9 cellular contexts compared by ENCODE assay signal in genomic region chr20:52083627-52084232, GRCh38.
A peak's percentile ranks its signal among the peaks of the same experiment; 100 is the strongest.
DNase-seq lines count a peak whose midpoint lies in the region; ATAC-seq and TF ChIP-seq lines count a peak whose summit lies in the region.
"Had no signal": no experiment of that assay in that cellular context is flagged by ENCODE, and none has a peak within 500 bp of the region (broad histone marks: within the 10 kb centered on the region; RNA-seq: fewer than 3 reads in every experiment).

No MANE protein-coding gene starts in this region.

- no peak overlapping the region for H3K4me3 ChIP-seq in CD8-positive, alpha-beta memory T cell (ENCODE audit: low read length)
- H3K4me3 ChIP-seq in NT2/D1 (ENCODE audit: insufficient read length, low read depth) (no peak overlapping the region), adipocyte (ENCODE audit: low read length) (no peak overlapping the region), heart right ventricle (no peak overlapping the region)

- peaks cover 7% of the 10 kb centered on the region for H3K9me3 ChIP-seq in CD8-positive, alpha-beta memory T cell (ENCODE audit: low read length)
- H3K9me3 ChIP-seq in NT2/D1 (ENCODE audit: insufficient read depth, low read length) (peaks cover 26% of the 10 kb centered on the region), adipocyte (ENCODE audit: control insufficient read depth, low read length) (peaks cover 17% of the 10 kb centered on the region), heart right ventricle (peaks cover 0 to 19% (median 8%) of the 10 kb centered on the region in 11 donors)

- CTCF ChIA-PET in CD8-positive, alpha-beta memory T cell (lab: Charles Lee), result interaction anchor here (0.8 to 4.2 kb wide), 11 partner anchors 10 to 713 kb away, joined by 3 to 16 read pairs (median 4); no protein-coding TSS in a partner anchor

- POLR2A ChIA-PET in CD8-positive, alpha-beta memory T cell (lab: Charles Lee), result no interaction called here

- peaks cover 19 to 28% (median 24%) of the 10 kb centered on the region in 3 donors for H3K4me1 Mint-ChIP-seq in CD8-positive, alpha-beta memory T cell

- intact Hi-C loops in heart right ventricle (cut with DNase I), result loop anchor here (2.0 to 10.0 kb wide), 12 partner anchors 279 to 1096 kb away; partner anchors contain the start of gene SALL4 (in 8 of the 10)

- no peak overlapping the region for H3K4me3 Mint-ChIP-seq in CD8-positive, alpha-beta memory T cell
- H3K4me3 Mint-ChIP-seq: naive thymus-derived CD8-positive, alpha-beta T cell had no signal

- peaks cover 14 to 39% (median 34%) of the 10 kb centered on the region in 3 donors for H3K36me3 Mint-ChIP-seq in CD8-positive, alpha-beta memory T cell

- DNase-seq in CD8-positive, alpha-beta memory T cell, result peak in 4 of 5 donors; percentile 32 to 68 (median 36)
- DNase-seq in HT-29 (ENCODE audit: low spot score), result peak; percentile 95
- DNase-seq in NT2/D1 (ENCODE audit: low read depth, low spot score), result peak; percentile 42
- peak; percentile 93 for DNase-seq in adipocyte (ENCODE audit: low read depth)
- DNase-seq in heart right ventricle, result peak in 1 of 2 donors; percentile 48
- peak; percentile 45 for DNase-seq in putamen (ENCODE audit: low spot score)

- H3K27ac Mint-ChIP-seq in CD8-positive, alpha-beta memory T cell, result peak overlapping the region in 3 of 8 donors; percentile 19 to 78 (median 44)

- no peak overlapping the region for H3K27ac ChIP-seq in CD8-positive, alpha-beta memory T cell (ENCODE audit: low read depth, low read length)
- H3K27ac ChIP-seq in heart right ventricle, result no peak overlapping the region

- H3K27me3 ChIP-seq in CD8-positive, alpha-beta memory T cell (ENCODE audit: insufficient read depth, low read length, poor library complexity, severe bottlenecking), result no peaks in the 10 kb centered on the region
- H3K27me3 ChIP-seq in NT2/D1 (ENCODE audit: insufficient read depth, insufficient read length) (no peaks in the 10 kb centered on the region), adipocyte (replicated peaks; ENCODE audit: control insufficient read depth, insufficient read depth, low read length) (no peaks in the 10 kb centered on the region), heart right ventricle (no peaks in the 10 kb centered on the region)

- 42 to 50% methylated on average over 11 of the region's 11 CpGs for WGBS in heart right ventricle, 2 donors

- H3K4me1 ChIP-seq in CD8-positive, alpha-beta memory T cell (ENCODE audit: insufficient read depth, low read length), result no peaks in the 10 kb centered on the region
- H3K4me1 ChIP-seq in NT2/D1 (ENCODE audit: insufficient read depth, insufficient read length), result no peaks in the 10 kb centered on the region
- no peaks in the 10 kb centered on the region for H3K4me1 ChIP-seq in adipocyte (ENCODE audit: control insufficient read depth, insufficient read depth, low read length)
- no peaks in the 10 kb centered on the region for H3K4me1 ChIP-seq in heart right ventricle

- no peaks in the 10 kb centered on the region for H3K27me3 Mint-ChIP-seq in CD8-positive, alpha-beta memory T cell
- H3K27me3 Mint-ChIP-seq: naive thymus-derived CD8-positive, alpha-beta T cell had no signal

- H3K9me3 Mint-ChIP-seq in CD8-positive, alpha-beta memory T cell, result peaks cover 0 to 13% (median 8%) of the 10 kb centered on the region in 5 donors

- TF ChIP-seq CTCF in heart right ventricle (IDR thresholded peaks at IDR 0.05), result peak; percentile 13 to 72 (median 59)

- H3K9ac ChIP-seq in NT2/D1 (ENCODE audit: insufficient read length, low read depth) (no peak overlapping the region), adipocyte (ENCODE audit: low read length) (no peak overlapping the region)

- ATAC-seq in heart right ventricle (peak in 6 of 8 donors; percentile 19 to 67 (median 54)), HG02623 (IDR thresholded peaks at IDR 0.05; ENCODE audit: unreplicated experiment) (no peak), HG02884 (IDR thresholded peaks at IDR 0.05; ENCODE audit: unreplicated experiment) (no peak)
- ATAC-seq: naive thymus-derived CD8-positive, alpha-beta T cell had no signal

- no peaks in the 10 kb centered on the region for H3K36me3 ChIP-seq in CD8-positive, alpha-beta memory T cell (ENCODE audit: insufficient read depth, low read length)
- H3K36me3 ChIP-seq in NT2/D1 (ENCODE audit: insufficient read depth, insufficient read length, low read length) (peaks cover 52% of the 10 kb centered on the region), adipocyte (ENCODE audit: control insufficient read depth, insufficient read depth, low read length, severe bottlenecking) (peaks cover 3% of the 10 kb centered on the region), heart right ventricle (peaks cover 0 to 28% (median 9%) of the 10 kb centered on the region in 9 donors)

Comparison
In these comparisons a context has a peak if more than half of its experiments do, and no peak if none do; other contexts are left out.
1. ATAC-seq: peak in heart right ventricle (6 of 8); none in HG02623 (single experiment) and HG02884 (single experiment).